8 cellular contexts compared by ENCODE assay signal in genomic region chr10:50625663-50626062, GRCh38.
DNase-seq lines count a peak whose midpoint lies in the region; ATAC-seq and TF ChIP-seq lines count a peak whose summit lies in the region.

No MANE protein-coding gene starts in this region.

- no peaks in the 10 kb centered on the region for H3K9me3 ChIP-seq in muscle layer of duodenum (ENCODE audit: control insufficient read depth in 1 of 2, low read length in 2 of 2)

- DNase-seq in GM12864 (ENCODE audit: low read depth) (no peak), NCI-H69 (lab: John Stamatoyannopoulos, UW) (peak; percentile 9), 8988T (no peak), cortex of kidney (lab: John Stamatoyannopoulos, UW) (no peak)
- no peak for DNase-seq in stimulated activated CD4-positive, alpha-beta T cell treated with anti-CD3 and anti-CD28 coated beads, Interleukin-2, amount 100 ng/mL, for 24 hours

- intact Hi-C loops in dendritic cell treated with granulocyte-macrophage colony-stimulating factor and Interleukin-4, amounts not matched to agents 40 ng/mL and 50 ng/mL, for 4 days (cut with micrococcal nuclease), result loop anchor here (10.0 kb wide), 1 partner anchor 301 kb away; no protein-coding TSS in a partner anchor

- TF ChIP-seq CTCF in GM12864 (IDR thresholded peaks at IDR 0.05; ENCODE audit: low read depth, low read length, missing control alignments), result no peak

- peak overlapping the region; percentile 97 for H3K27ac Mint-ChIP-seq in dendritic cell treated with granulocyte-macrophage colony-stimulating factor and Interleukin-4, amounts not matched to agents 40 ng/mL and 50 ng/mL, for 4 days

- no peak for ATAC-seq in GM18511 (IDR thresholded peaks at IDR 0.05; ENCODE audit: unreplicated experiment)

- H3K9me3 Mint-ChIP-seq in dendritic cell treated with granulocyte-macrophage colony-stimulating factor and Interleukin-4, amounts not matched to agents 40 ng/mL and 50 ng/mL, for 4 days, result no peaks in the 10 kb centered on the region

- H3K27me3 ChIP-seq in muscle layer of duodenum (ENCODE audit: low read depth, low read length), result no peaks in the 10 kb centered on the region

- peak overlapping the region; percentile 100 for H3K27ac ChIP-seq in muscle layer of duodenum (ENCODE audit: low read length)

- peaks cover 15% of the 10 kb centered on the region for H3K4me1 Mint-ChIP-seq in dendritic cell treated with granulocyte-macrophage colony-stimulating factor and Interleukin-4, amounts not matched to agents 40 ng/mL and 50 ng/mL, for 4 days (ENCODE audit: low read depth)

- H3K4me3 Mint-ChIP-seq in dendritic cell treated with granulocyte-macrophage colony-stimulating factor and Interleukin-4, amounts not matched to agents 40 ng/mL and 50 ng/mL, for 4 days, result peak overlapping the region; percentile 75

- H3K4me3 ChIP-seq in GM12864 (ENCODE audit: low read depth, low read length) (peak overlapping the region; percentile 74), muscle layer of duodenum (ENCODE audit: low read depth in 1 of 2, low read length in 2 of 2) (peak overlapping the region; percentile 78)

- H3K4me1 ChIP-seq in muscle layer of duodenum (ENCODE audit: control insufficient read depth in 1 of 2, insufficient read depth in 2 of 2, low read length in 2 of 2), result peaks cover 12 to 21% of the 10 kb centered on the region in 2 donors

- H3K27me3 Mint-ChIP-seq in dendritic cell treated with granulocyte-macrophage colony-stimulating factor and Interleukin-4, amounts not matched to agents 40 ng/mL and 50 ng/mL, for 4 days, result no peaks in the 10 kb centered on the region

- peaks cover 19% of the 10 kb centered on the region for H3K36me3 Mint-ChIP-seq in dendritic cell treated with granulocyte-macrophage colony-stimulating factor and Interleukin-4, amounts not matched to agents 40 ng/mL and 50 ng/mL, for 4 days (ENCODE audit: low read depth)

- H3K36me3 ChIP-seq in muscle layer of duodenum (ENCODE audit: control insufficient read depth in 1 of 2, insufficient read depth in 2 of 2, low read length in 2 of 2), result peaks cover 0 to 15% of the 10 kb centered on the region in 2 donors
